ENCODE assay signal across 1 cellular context in genomic region chr9:5869315-5870019, GRCh38.
TF ChIP-seq lines count a peak whose summit lies in the region.

No MANE protein-coding gene starts in this region.

TF ChIP-seq in K562, 482 proteins besides CTCF, POLR2A, EP300 and RAD21 (continued from another document and continues in another):
- TF ChIP-seq ZNF407 (IDR thresholded peaks at IDR 0.05; ENCODE audit: low read depth) (no peak), KDM5B (IDR thresholded peaks at IDR 0.05; ENCODE audit: insufficient replicate concordance, low read depth, low read length) (no peak), ZNF134 (CRISPR knock-in tag; conservative IDR thresholded peaks at IDR 0.05) (no peak), ZBTB8A (IDR thresholded peaks at IDR 0.05; ENCODE audit: partially characterized antibody) (no peak), ZFX (CRISPR knock-in tag; IDR thresholded peaks at IDR 0.05) (no peak), CCNT2 (IDR thresholded peaks at IDR 0.05; ENCODE audit: borderline replicate concordance, extremely low read depth, insufficient read length, low read depth, low read length) (no peak), E2F6 (IDR thresholded peaks at IDR 0.05; ENCODE audit: borderline replicate concordance in 1 of 2, extremely low read depth in 1 of 2, insufficient read depth in 1 of 2, insufficient read length in 1 of 2, low read depth in 1 of 2, low read length in 1 of 2, poor library complexity in 1 of 2, severe bottlenecking in 1 of 2) (peak; percentile 72 to 77), ZNF184 (CRISPR knock-in tag; IDR thresholded peaks at IDR 0.05) (no peak), MAZ (CRISPR knock-in tag; conservative IDR thresholded peaks at IDR 0.05 in 1 of 2, IDR thresholded peaks at IDR 0.05 in 1 of 2) (peak in 1 of 2 experiments; percentile 46; a peak in 1 of 4 replicates), RREB1 (CRISPR knock-in tag; IDR thresholded peaks at IDR 0.05) (0 out of 2 replicates have a peak, but pooled peaks have one; percentile 31), ILK (tag; IDR thresholded peaks at IDR 0.05; ENCODE audit: borderline replicate concordance, low read depth) (no peak), ZNF175 (CRISPR knock-in tag; IDR thresholded peaks at IDR 0.05; ENCODE audit: low read depth) (no peak), DMBX1 (CRISPR knock-in tag; IDR thresholded peaks at IDR 0.05; ENCODE audit: borderline replicate concordance) (peak; percentile 72; the same call in 1 of the 2 replicates), SMAD1 (IDR thresholded peaks at IDR 0.05; ENCODE audit: low read depth, low read length, partially characterized antibody) (no peak), MGA (IDR thresholded peaks at IDR 0.05) (peak; percentile 87), CTCFL (IDR thresholded peaks at IDR 0.05; ENCODE audit: borderline replicate concordance, insufficient read depth, low read depth, low read length, poor library complexity, severe bottlenecking) (peak; percentile 55), SMAD3 (CRISPR knock-in tag; conservative IDR thresholded peaks at IDR 0.05) (no peak), ZNF232 (CRISPR knock-in tag; IDR thresholded peaks at IDR 0.05) (no peak), NBN (IDR thresholded peaks at IDR 0.05; ENCODE audit: low read depth) (no peak), CGGBP1 (CRISPR knock-in tag; IDR thresholded peaks at IDR 0.05) (no peak)
